Comparison of ENCODE assay signal across 13 cellular contexts in the genomic region with DNA sequence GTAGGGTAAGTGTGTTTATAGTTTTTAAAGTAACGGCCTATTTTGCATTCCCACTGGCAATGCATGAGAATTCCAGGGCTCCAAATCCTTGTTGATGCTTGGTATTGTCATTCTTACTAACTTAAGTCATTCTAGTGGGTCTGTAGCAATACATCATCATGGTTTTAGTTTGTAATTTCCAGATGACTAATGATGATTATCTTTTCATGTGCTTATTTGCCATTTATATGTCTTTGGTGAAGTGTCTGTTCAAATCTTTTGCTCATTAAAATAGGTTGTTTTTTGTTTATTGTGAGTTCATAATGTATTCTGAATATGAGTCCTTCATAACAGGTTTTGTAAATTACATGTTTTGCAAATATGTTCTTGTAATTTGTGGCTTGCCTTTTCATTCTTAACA. TPM values are rescaled to one million over a fixed set of nuclear protein-coding genes. Genes with fewer than 3 reads are reported as not detected.
DNase-seq lines count a peak whose midpoint lies in the region; ATAC-seq and TF ChIP-seq lines count a peak whose summit lies in the region.
"Had no signal": no experiment of that assay in that cellular context is flagged by ENCODE, and none has a peak within 500 bp of the region (broad histone marks: within the 10 kb centered on the region; RNA-seq: fewer than 3 reads in every experiment).

No MANE protein-coding gene starts in this region.

- DNase-seq in GM23248 = peak; percentile 90
- DNase-seq in SK-N-MC (ENCODE audit: low read depth, low spot score) = no peak
- peak; percentile 94 for DNase-seq in fibroblast of peridontal ligament (ENCODE audit: extremely low read depth)
- no peak for DNase-seq in sigmoid colon
- DNase-seq in LoVo (ENCODE audit: low spot score) = no peak
- no peak for DNase-seq in naive thymus-derived CD8-positive, alpha-beta T cell
- DNase-seq: body of pancreas, immature natural killer cell, MM.1S, retina, Right ventricle myocardium superior had no signal

- peak overlapping the region in 4 of 10 donors; percentile 7 to 45 (median 35) for H3K27ac Mint-ChIP-seq in naive thymus-derived CD8-positive, alpha-beta T cell
- H3K27ac Mint-ChIP-seq: immature natural killer cell had no signal

- no peaks in the 10 kb centered on the region for H3K36me3 Mint-ChIP-seq in naive thymus-derived CD8-positive, alpha-beta T cell
- H3K36me3 Mint-ChIP-seq: immature natural killer cell had no signal

- no peaks in the 10 kb centered on the region for H3K9me3 Mint-ChIP-seq in naive thymus-derived CD8-positive, alpha-beta T cell
- H3K9me3 Mint-ChIP-seq: immature natural killer cell had no signal

- H3K4me1 Mint-ChIP-seq in naive thymus-derived CD8-positive, alpha-beta T cell = peaks cover 31 to 85% (median 81%) of the 10 kb centered on the region in 4 donors

- intact Hi-C loops in sigmoid colon (cut with DNase I) = loop anchor here (5.0 kb wide), 1 partner anchor 38 kb away; no protein-coding TSS in a partner anchor

- H3K79me2 ChIP-seq in GM23248 (ENCODE audit: insufficient read depth) = peaks cover 83% of the 10 kb centered on the region

- no peak for TF ChIP-seq EP300 in sigmoid colon (IDR thresholded peaks at IDR 0.05)

- H2AFZ ChIP-seq in GM23248 = no peak overlapping the region

- no peaks in the 10 kb centered on the region for H3K9me2 ChIP-seq in GM23248 (ENCODE audit: insufficient read depth)

- no peak for ATAC-seq in GM19395 (IDR thresholded peaks at IDR 0.05; ENCODE audit: unreplicated experiment)
- ATAC-seq in HG02973 (IDR thresholded peaks at IDR 0.05; ENCODE audit: unreplicated experiment) = no peak
- no peak for ATAC-seq in naive thymus-derived CD8-positive, alpha-beta T cell
- ATAC-seq: body of pancreas had no signal

- POLR2A ChIA-PET in naive thymus-derived CD8-positive, alpha-beta T cell (lab: Charles Lee) = no interaction called here

- H3K4me3 ChIP-seq in GM23248 = peak overlapping the region; percentile 24
- peak overlapping the region; percentile 44; the same call in 1 of the 2 replicates for H3K4me3 ChIP-seq in SK-N-MC
- H3K4me3 ChIP-seq in sigmoid colon = no peak overlapping the region
- H3K4me3 ChIP-seq: body of pancreas had no signal

- WGBS in GM23248 (ENCODE audit: low coverage in 1 of 2, low lambda C conversion rate in 2 of 2, missing lambda C conversion rate in 2 of 2), 2 experiments = 0 to 3% methylated on average over 1 of the region's 1 CpG
- 70 to 71% methylated on average over 1 of the region's 1 CpG for WGBS in sigmoid colon, 2 donors

- peak overlapping the region; percentile 66 for H3K27ac ChIP-seq in GM23248
- H3K27ac ChIP-seq in SK-N-MC = peak overlapping the region; percentile 88
- peak overlapping the region in 3 of 4 donors; percentile 44 to 80 (median 55) for H3K27ac ChIP-seq in sigmoid colon
- H3K27ac ChIP-seq: body of pancreas had no signal

- H3K4me2 ChIP-seq in GM23248 (ENCODE audit: unreplicated experiment) = peak overlapping the region; percentile 50

- no peaks in the 10 kb centered on the region for H3K9me3 ChIP-seq in GM23248 (ENCODE audit: low read depth)
- no peaks in the 10 kb centered on the region for H3K9me3 ChIP-seq in SK-N-MC (ENCODE audit: low read depth, low read length)
- H3K9me3 ChIP-seq in sigmoid colon = no peaks in the 10 kb centered on the region
- H3K9me3 ChIP-seq: body of pancreas had no signal

- H3F3A ChIP-seq in GM23248 (ENCODE audit: insufficient read depth) = peaks cover 50% of the 10 kb centered on the region

- TF ChIP-seq POLR2A in sigmoid colon (IDR thresholded peaks at IDR 0.05) = no peak

- H3K36me3 ChIP-seq in GM23248 (ENCODE audit: low read depth) (no peaks in the 10 kb centered on the region), SK-N-MC (ENCODE audit: insufficient read depth, low read length) (no peaks in the 10 kb centered on the region), sigmoid colon (no peaks in the 10 kb centered on the region)

- H3K27me3 ChIP-seq in GM23248 (replicated peaks; ENCODE audit: insufficient read depth) (no peaks in the 10 kb centered on the region), sigmoid colon (no peaks in the 10 kb centered on the region)
- H3K27me3 ChIP-seq: body of pancreas had no signal

- H3K4me3 Mint-ChIP-seq in naive thymus-derived CD8-positive, alpha-beta T cell = no peak overlapping the region
- H3K4me3 Mint-ChIP-seq: immature natural killer cell had no signal

- in situ Hi-C loops in GM23248 (cut with MboI) = no loop called here

- TF ChIP-seq CTCF in sigmoid colon (IDR thresholded peaks at IDR 0.05) = no peak

- H4K20me1 ChIP-seq in GM23248 (ENCODE audit: insufficient read depth) = peaks cover 20% of the 10 kb centered on the region; the same call in 1 of the 2 replicates

- peaks cover 61% of the 10 kb centered on the region for H3K4me1 ChIP-seq in GM23248 (ENCODE audit: insufficient read depth)
- peaks cover 0 to 95% (median 78%) of the 10 kb centered on the region in 4 donors for H3K4me1 ChIP-seq in sigmoid colon

- H3K27me3 Mint-ChIP-seq in naive thymus-derived CD8-positive, alpha-beta T cell = no peaks in the 10 kb centered on the region

- H3K9ac ChIP-seq in GM23248 = peak overlapping the region; percentile 25
- H3K9ac ChIP-seq in SK-N-MC (ENCODE audit: insufficient read length) = no peak overlapping the region

RNA-seq across cellular contexts. Expression of gene MTMR3, which starts 31.2 kb away (rescaled TPM):
- 22.2 and 50.3 TPM in 2 replicates for total RNA-seq in GM23248 (2014; rRNA removed; shearing (Covaris generic))
- 10.4 and 12.6 TPM in 2 replicates for polyA plus RNA-seq in GM23248 (2016; fragmentation: Nextera tagmentation; extraction: Ambion mirVana)
- total RNA-seq in sigmoid colon = 10 to 100 TPM; 40.7 to 52.3 (median 41.3) TPM
- polyA plus RNA-seq in sigmoid colon = 10 to 100 TPM in 2 of 3 donors, 1 to 10 TPM in 1; 6.6 to 21.1 (median 10.9) TPM
- total RNA-seq in naive thymus-derived CD8-positive, alpha-beta T cell = 10 to 100 TPM; 61.4 to 68.7 TPM
- polyA plus RNA-seq in naive thymus-derived CD8-positive, alpha-beta T cell = 10 to 100 TPM; 13.4 to 20.9 (median 14.9) TPM

Comparison
In these comparisons a context has a peak if more than half of its experiments do, and no peak if none do; other contexts are left out.
1. DNase-seq: peak in GM23248 (single experiment) and fibroblast of peridontal ligament (single experiment); none in SK-N-MC (single experiment), sigmoid colon (single experiment), LoVo (single experiment) and naive thymus-derived CD8-positive, alpha-beta T cell (0 of 10).
2. H3K4me3 ChIP-seq: peak in GM23248 (single experiment) and SK-N-MC (single experiment); none in sigmoid colon (0 of 4).
3. Peak in every context shown above with its lines, with median percentiles within 50 percentile points of each other: H3K27ac ChIP-seq.